In genomic region chr3:105316307-105316706, GRCh38 we compare ENCODE assay signal across 25 cellular contexts.
"Had no signal": no experiment of that assay in that cellular context is flagged by ENCODE, and none has a peak within 500 bp of the region (broad histone marks: within the 10 kb centered on the region; RNA-seq: fewer than 3 reads in every experiment).

No MANE protein-coding gene starts in this region.

- H3K9me3 ChIP-seq: colonic mucosa, esophagus squamous epithelium, gastrocnemius medialis, left lung, lower lobe of right lung, mucosa of descending colon had no signal

- H3K4me3 Mint-ChIP-seq: dendritic cell treated with granulocyte-macrophage colony-stimulating factor and Interleukin-4, amounts not matched to agents 40 ng/mL and 50 ng/mL, for 4 days; effector memory CD8-positive, alpha-beta T cell; endodermal cell; mesothelial cell of epicardium; naive B cell had no signal

- H3K36me3 Mint-ChIP-seq: mesothelial cell of epicardium, naive B cell had no signal

- H3K27ac Mint-ChIP-seq: dendritic cell treated with granulocyte-macrophage colony-stimulating factor and Interleukin-4, amounts not matched to agents 40 ng/mL and 50 ng/mL, for 4 days; effector memory CD8-positive, alpha-beta T cell; endodermal cell; mesothelial cell of epicardium; naive B cell had no signal

- ATAC-seq: effector memory CD8-positive, alpha-beta T cell; esophagus mucosa; gastrocnemius medialis; heart right ventricle; left cardiac atrium; left lung; left ventricle myocardium superior; mucosa of descending colon had no signal

- H3K4me3 ChIP-seq: colonic mucosa, esophagus squamous epithelium, gastrocnemius medialis, heart right ventricle, left lung, lower lobe of right lung, mucosa of descending colon had no signal

- H3K27ac ChIP-seq: colonic mucosa, epithelial cell of prostate, esophagus squamous epithelium, gastrocnemius medialis, heart right ventricle, left lung, lower lobe of right lung had no signal

- H3K27me3 Mint-ChIP-seq: dendritic cell treated with granulocyte-macrophage colony-stimulating factor and Interleukin-4, amounts not matched to agents 40 ng/mL and 50 ng/mL, for 4 days; effector memory CD8-positive, alpha-beta T cell; naive B cell had no signal

- DNase-seq: colonic mucosa; cortex of kidney; effector CD8-positive, alpha-beta T cell; effector memory CD8-positive, alpha-beta T cell; endodermal cell; erythroblast; esophagus squamous epithelium; foreskin fibroblast; foreskin melanocyte; gastrocnemius medialis; glutamatergic neuron; head of caudate nucleus; heart right ventricle; hippocampal formation; left cardiac atrium; left lung; left ventricle myocardium superior; lower lobe of right lung; mesenchymal stem cell; mucosa of descending colon; naive B cell had no signal

- H3K4me1 Mint-ChIP-seq: endodermal cell, mesothelial cell of epicardium, naive B cell had no signal

- H3K27me3 ChIP-seq: colonic mucosa, esophagus squamous epithelium, gastrocnemius medialis, heart right ventricle, left lung had no signal

- H3K4me1 ChIP-seq: colonic mucosa, esophagus squamous epithelium, gastrocnemius medialis, left lung, lower lobe of right lung had no signal

- H3K9me3 Mint-ChIP-seq: effector memory CD8-positive, alpha-beta T cell; endodermal cell; naive B cell had no signal

- H3K36me3 ChIP-seq: colonic mucosa, esophagus squamous epithelium, gastrocnemius medialis, heart right ventricle, left lung, lower lobe of right lung had no signal
